Comparison of ENCODE assay signal across 23 cellular contexts in genomic region chr15:41983621-41984571, GRCh38. TPM values are rescaled to one million over a fixed set of nuclear protein-coding genes. Genes with fewer than 3 reads are reported as not detected.
A peak's percentile ranks its signal among the peaks of the same experiment; 100 is the strongest.
DNase-seq lines count a peak whose midpoint lies in the region; ATAC-seq, FAIRE-seq and TF ChIP-seq lines count a peak whose summit lies in the region.
"Had no signal": no experiment of that assay in that cellular context is flagged by ENCODE, and none has a peak within 500 bp of the region (broad histone marks: within the 10 kb centered on the region; RNA-seq: fewer than 3 reads in every experiment).

No MANE protein-coding gene starts in this region.

- H4K20me1 ChIP-seq in HepG2 (ENCODE audit: insufficient read depth, low read length) = no peaks in the 10 kb centered on the region

- no peaks in the 10 kb centered on the region for H3K79me2 ChIP-seq in HepG2 (ENCODE audit: insufficient read depth, low read length)

- H3K9me3 ChIP-seq in right lobe of liver = no peaks in the 10 kb centered on the region
- no peaks in the 10 kb centered on the region for H3K9me3 ChIP-seq in HepG2 (ENCODE audit: low read length)
- no peaks in the 10 kb centered on the region for H3K9me3 ChIP-seq in endodermal cell (ENCODE audit: control insufficient read depth, low read length)
- H3K9me3 ChIP-seq in spleen = no peaks in the 10 kb centered on the region
- H3K9me3 ChIP-seq: MG63 had no signal

- TF ChIP-seq POLR2A in right lobe of liver (IDR thresholded peaks at IDR 0.05) (no peak), HepG2 (IDR thresholded peaks at IDR 0.05; ENCODE audit: insufficient read depth in 1 of 2, low read depth in 2 of 2, low read length in 2 of 2) (no peak), spleen (IDR thresholded peaks at IDR 0.05) (no peak)

- FAIRE-seq in HepG2 (lab: Jason Lieb, UNC) = no peak
- FAIRE-seq: GM19239 had no signal

- CTCF ChIA-PET in HepG2 (lab: Yijun Ruan, JAX; ENCODE audit: low intra/inter-chr PET ratio, low total read pairs) = no interaction called here

- no TSS peak for BruUV-seq in HepG2 (replicated peaks; lab: Mats Ljungman, UMichigan)

- H3K36me3 Mint-ChIP-seq in endodermal cell (ENCODE audit: low read depth) = no peaks in the 10 kb centered on the region
- H3K36me3 Mint-ChIP-seq: CD14-positive monocyte had no signal

- no peaks in the 10 kb centered on the region for H3K27me3 Mint-ChIP-seq in endodermal cell (ENCODE audit: insufficient read depth)

- DNase-seq in right lobe of liver = peak in 2 of 3 donors; percentile 30 to 39
- no peak for DNase-seq in HepG2 (ENCODE audit: low spot score)
- DNase-seq in endodermal cell = peak; percentile 27
- peak; percentile 33 for DNase-seq in spleen
- no peak for DNase-seq in NCI-H82 treated with DMSO at 0.1 percent for 48 hours (lab: John Stamatoyannopoulos, UW; ENCODE audit: unreplicated experiment)
- no peak for DNase-seq in activated T-cell treated with anti-CD3 and anti-CD28 coated beads, Interleukin-2, amount 50 U/mL, for 1 hour
- DNase-seq: ACHN, AML-193, EL, H9, IMR-90, Karpas-422, MG63, NCI-H1092, NCI-H146, NCI-H2081, NCI-H774, PC-9 had no signal

- H3K4me3 ChIP-seq in right lobe of liver = no peak overlapping the region
- no peak overlapping the region for H3K4me3 ChIP-seq in HepG2 (replicated peaks in 1 of 3; ENCODE audit: insufficient read depth in 1 of 3, low read depth in 2 of 3, low read length in 3 of 3)
- H3K4me3 ChIP-seq in endodermal cell (ENCODE audit: low read length) = no peak overlapping the region
- H3K4me3 ChIP-seq in spleen = no peak overlapping the region
- H3K4me3 ChIP-seq: MG63, PC-9 had no signal

- TF ChIP-seq EP300 in HepG2 (IDR thresholded peaks at IDR 0.05; ENCODE audit: low read depth in 2 of 2, low read length in 2 of 2) = no peak
- no peak for TF ChIP-seq EP300 in HepG2 (CRISPR knock-in tag; IDR thresholded peaks at IDR 0.05; ENCODE audit: borderline replicate concordance)

- no peak overlapping the region for H3K27ac Mint-ChIP-seq in endodermal cell
- H3K27ac Mint-ChIP-seq: H9 had no signal

- H3K4me3 Mint-ChIP-seq in endodermal cell = no peak overlapping the region
- H3K4me3 Mint-ChIP-seq: CD14-positive monocyte, H9 had no signal

- H3K27ac ChIP-seq in right lobe of liver = no peak overlapping the region
- H3K27ac ChIP-seq in HepG2 (ENCODE audit: extremely low read length, insufficient read depth, low read length) = no peak overlapping the region
- H3K27ac ChIP-seq in endodermal cell (ENCODE audit: low read depth, low read length) = no peak overlapping the region
- no peak overlapping the region for H3K27ac ChIP-seq in spleen
- H3K27ac ChIP-seq: PC-9 had no signal

- 78% methylated on average over 4 of the region's 17 CpGs for WGBS in right lobe of liver (ENCODE audit: insufficient coverage, low coverage, low lambda C conversion rate, missing lambda C conversion rate)
- WGBS in HepG2 (ENCODE audit: low lambda C conversion rate) = 54% methylated on average over 17 of the region's 17 CpGs
- WGBS in endodermal cell (ENCODE audit: insufficient coverage in 1 of 2, insufficient read length in 1 of 2), 2 experiments = 93 to 95% methylated on average over 8 to 17 of the region's 17 CpGs
- 90 to 96% (median 93%) methylated on average over 16 to 17 of the region's 17 CpGs for WGBS in spleen, 5 donors

- no peak overlapping the region for H2AFZ ChIP-seq in HepG2 (ENCODE audit: low read length)
- H2AFZ ChIP-seq: PC-9 had no signal

- H3K4me2 ChIP-seq in HepG2 (ENCODE audit: low read depth, low read length) = no peak overlapping the region
- H3K4me2 ChIP-seq: PC-9 had no signal

- intact Hi-C loops in right lobe of liver (cut with DNase I) (no loop called here), HepG2 (cut with micrococcal nuclease; ENCODE audit: unreplicated experiment) (no loop called here), spleen (cut with DNase I; ENCODE audit: low total_unique reads) (no loop called here)

- H3K4me1 ChIP-seq in right lobe of liver (no peaks in the 10 kb centered on the region), HepG2 (ENCODE audit: insufficient read depth, low read length) (peaks cover 6% of the 10 kb centered on the region), endodermal cell (ENCODE audit: control insufficient read depth, insufficient read depth, low read length) (peaks cover 4% of the 10 kb centered on the region), spleen (no peaks in the 10 kb centered on the region)

- H3K4me1 Mint-ChIP-seq in endodermal cell = peaks cover 17% of the 10 kb centered on the region

- H3K9me3 Mint-ChIP-seq in endodermal cell = no peaks in the 10 kb centered on the region
- H3K9me3 Mint-ChIP-seq: CD14-positive monocyte, H9 had no signal

- H3K36me3 ChIP-seq in right lobe of liver = no peaks in the 10 kb centered on the region
- H3K36me3 ChIP-seq in HepG2 (replicated peaks in 1 of 2; ENCODE audit: control insufficient read depth in 1 of 2, insufficient read depth in 2 of 2, low read length in 2 of 2) = no peaks in the 10 kb centered on the region
- H3K36me3 ChIP-seq in endodermal cell (ENCODE audit: control insufficient read depth, insufficient read depth, low read length) = no peaks in the 10 kb centered on the region
- no peaks in the 10 kb centered on the region for H3K36me3 ChIP-seq in spleen
- H3K36me3 ChIP-seq: MG63 had no signal

- TF ChIP-seq CTCF in right lobe of liver (IDR thresholded peaks at IDR 0.05) (no peak), HepG2 (CRISPR knock-in tag; IDR thresholded peaks at IDR 0.05) (no peak), endodermal cell (conservative IDR thresholded peaks at IDR 0.05) (no peak), spleen (IDR thresholded peaks at IDR 0.05 in 8 of 11, conservative IDR thresholded peaks at IDR 0.05 in 3 of 11) (no peak)

- no peak for ATAC-seq in right lobe of liver
- ATAC-seq in HepG2 = no peak
- ATAC-seq in GM19328 (IDR thresholded peaks at IDR 0.05; ENCODE audit: unreplicated experiment) = no peak

- H3K9ac ChIP-seq in HepG2 (ENCODE audit: insufficient read depth, low read depth, low read length) (no peak overlapping the region), endodermal cell (ENCODE audit: extremely low read depth, low read length, poor library complexity, severe bottlenecking) (no peak overlapping the region)

- in situ Hi-C loops in HepG2 (cut with HindIII; ENCODE audit: extremely low pct_ligation_motif_present, low pct_unique_long_range_greater_than_20kb) = no loop called here

- no peak for TF ChIP-seq RAD21 in HepG2 (CRISPR knock-in tag; IDR thresholded peaks at IDR 0.05)

- no peaks in the 10 kb centered on the region for H3K27me3 ChIP-seq in right lobe of liver
- H3K27me3 ChIP-seq in HepG2 (ENCODE audit: control insufficient read depth in 1 of 2, insufficient read depth in 2 of 2, low read length in 2 of 2) = peaks cover 0 to 49% of the 10 kb centered on the region in 2 experiments
- no peaks in the 10 kb centered on the region for H3K27me3 ChIP-seq in endodermal cell (ENCODE audit: control insufficient read depth, insufficient read depth, low read length, poor library complexity, severe bottlenecking)
- peaks cover 0 to 4% (median 0%) of the 10 kb centered on the region in 7 donors for H3K27me3 ChIP-seq in spleen (replicated peaks in 1 of 7)
- H3K27me3 ChIP-seq: MG63 had no signal

- POLR2A ChIA-PET in HepG2 (lab: Yijun Ruan, JAX) = interaction anchor here (1.3 kb wide), 1 partner anchor 11 kb away, joined by 3 read pairs; the partner anchor contains the start of gene EHD4

RNA-seq across cellular contexts. Expression of gene EHD4, which starts 11.5 kb away (rescaled TPM):
- total RNA-seq in right lobe of liver (10 to 100 TPM in 3 of 6 experiments, 1 to 10 TPM in 3; 4.7 to 21.5 (median 11.1) TPM), HepG2 (2016; rRNA removed; fragmentation: Illumina TruSeq; extraction: Trizol) (4.8 and 4.9 TPM in 2 replicates), endodermal cell (10 to 100 TPM; 16.9 to 17.3 TPM), spleen (10 to 100 TPM; 20.4 to 33.2 (median 22.1) TPM)
- total RNA-seq in HepG2 (2016; cell fraction: cytosol; rRNA removed; fragmentation: Illumina TruSeq; extraction: Trizol; ENCODE audit: low read depth) = 0.97 and 1.0 TPM in 2 replicates
- 4.7 and 4.8 TPM in 2 replicates for total RNA-seq in HepG2 (2016; cell fraction: insoluble cytoplasmic fraction; rRNA removed; fragmentation: Illumina TruSeq; extraction: Trizol)
- 3.1 and 3.3 TPM in 2 replicates for total RNA-seq in HepG2 (2016; cell fraction: membrane; rRNA removed; fragmentation: Illumina TruSeq; extraction: Trizol)
- total RNA-seq in HepG2 (2016; cell fraction: nucleus; rRNA removed; fragmentation: Illumina TruSeq; extraction: Trizol) = 2.8 and 3.3 TPM in 2 replicates
- polyA plus RNA-seq in HepG2 (2011; rRNA removed) (3.1 and 4.2 TPM in 2 replicates), spleen (1 to 10 TPM; 5.5 to 9.7 (median 7.7) TPM)
- 3.3 and 3.5 TPM in 2 replicates for polyA plus RNA-seq in HepG2 (2011; cell fraction: cytosol; rRNA removed)
- polyA plus RNA-seq in HepG2 (2011; cell fraction: nucleus; rRNA removed) = 2.8 and 2.9 TPM in 2 replicates
- 1.7 and 3.1 TPM in 2 replicates for polyA plus RNA-seq in HepG2 (2012)
- 0.84 and 1.1 TPM in 2 replicates for polyA plus RNA-seq in HepG2 (2016; cell fraction: cytosol; fragmentation: Illumina TruSeq; extraction: Trizol; ENCODE audit: low read depth)
- 4.5 and 4.7 TPM in 2 replicates for polyA plus RNA-seq in HepG2 (2016; cell fraction: insoluble cytoplasmic fraction; fragmentation: Illumina TruSeq; extraction: Trizol; ENCODE audit: low read depth)
- 2.2 and 2.4 TPM in 2 replicates for polyA plus RNA-seq in HepG2 (2016; cell fraction: membrane; fragmentation: Illumina TruSeq; extraction: Trizol; ENCODE audit: low read depth)
- polyA plus RNA-seq in HepG2 (2016; cell fraction: nucleus; fragmentation: Illumina TruSeq; extraction: Trizol; ENCODE audit: insufficient read depth, low read depth) = 2.2 and 2.6 TPM in 2 replicates
- polyA minus RNA-seq in HepG2 (2011; rRNA and poly(A)+ RNA removed; ENCODE audit: low replicate concordance) = 10.8 and 22.1 TPM in 2 replicates
- polyA minus RNA-seq in HepG2 (2011; cell fraction: cytosol; rRNA and poly(A)+ RNA removed) = 3.8 and 4.5 TPM in 2 replicates
- 5.9 and 6.2 TPM in 2 replicates for polyA minus RNA-seq in HepG2 (2011; cell fraction: nucleus; rRNA and poly(A)+ RNA removed)
- polyA plus RNA-seq in endodermal cell (2013, experiment 1 of 2) = 6.8 TPM
- 7.0 TPM for polyA plus RNA-seq in endodermal cell (2013, experiment 2 of 2)

RNA-seq across cellular contexts. Expression of gene PLA2G4E, which starts 36.9 kb away (rescaled TPM):
- total RNA-seq in right lobe of liver (not detected), HepG2 (2016; rRNA removed; fragmentation: Illumina TruSeq; extraction: Trizol) (not detected in 2 replicates), endodermal cell (not detected), spleen (not detected)
- not detected in 2 replicates for total RNA-seq in HepG2 (2016; cell fraction: cytosol; rRNA removed; fragmentation: Illumina TruSeq; extraction: Trizol; ENCODE audit: low read depth)
- not detected in 2 replicates for total RNA-seq in HepG2 (2016; cell fraction: insoluble cytoplasmic fraction; rRNA removed; fragmentation: Illumina TruSeq; extraction: Trizol)
- total RNA-seq in HepG2 (2016; cell fraction: membrane; rRNA removed; fragmentation: Illumina TruSeq; extraction: Trizol) = not detected in 2 replicates
- total RNA-seq in HepG2 (2016; cell fraction: nucleus; rRNA removed; fragmentation: Illumina TruSeq; extraction: Trizol) = not detected in 2 replicates
- polyA plus RNA-seq in HepG2 (2011; rRNA removed) (0.01 TPM in 1 of 2 replicates, not detected in the other), spleen (not detected)
- not detected in 2 replicates for polyA plus RNA-seq in HepG2 (2011; cell fraction: cytosol; rRNA removed)
- polyA plus RNA-seq in HepG2 (2011; cell fraction: nucleus; rRNA removed) = not detected in 2 replicates
- polyA plus RNA-seq in HepG2 (2012) = not detected in 2 replicates
- not detected in 2 replicates for polyA plus RNA-seq in HepG2 (2016; cell fraction: cytosol; fragmentation: Illumina TruSeq; extraction: Trizol; ENCODE audit: low read depth)
- polyA plus RNA-seq in HepG2 (2016; cell fraction: insoluble cytoplasmic fraction; fragmentation: Illumina TruSeq; extraction: Trizol; ENCODE audit: low read depth) = not detected in 2 replicates
- not detected in 2 replicates for polyA plus RNA-seq in HepG2 (2016; cell fraction: membrane; fragmentation: Illumina TruSeq; extraction: Trizol; ENCODE audit: low read depth)
- polyA plus RNA-seq in HepG2 (2016; cell fraction: nucleus; fragmentation: Illumina TruSeq; extraction: Trizol; ENCODE audit: insufficient read depth, low read depth) = not detected in 2 replicates
- not detected in 2 replicates for polyA minus RNA-seq in HepG2 (2011; rRNA and poly(A)+ RNA removed; ENCODE audit: low replicate concordance)
- polyA minus RNA-seq in HepG2 (2011; cell fraction: cytosol; rRNA and poly(A)+ RNA removed) = not detected in 2 replicates
- polyA minus RNA-seq in HepG2 (2011; cell fraction: nucleus; rRNA and poly(A)+ RNA removed) = not detected in 2 replicates
- not detected for polyA plus RNA-seq in endodermal cell (2013, experiment 1 of 2)
- polyA plus RNA-seq in endodermal cell (2013, experiment 2 of 2) = not detected
- total RNA-seq: H9, HT-29, IMR-90, NCI-H460, PC-9 had no signal
- polyA plus RNA-seq: CD14-positive monocyte, IMR-90 had no signal

Comparison
In these comparisons a context has a peak if more than half of its experiments do, and no peak if none do; other contexts are left out.
1. DNase-seq: peak in right lobe of liver (2 of 3), endodermal cell (single experiment) and spleen (single experiment); none in HepG2 (single experiment), NCI-H82 treated with DMSO at 0.1 percent for 48 hours (single experiment) and activated T-cell treated with anti-CD3 and anti-CD28 coated beads, Interleukin-2, amount 50 U/mL, for 1 hour (single experiment).